Comparison of ENCODE assay signal across 8 cellular contexts in the genomic region with DNA sequence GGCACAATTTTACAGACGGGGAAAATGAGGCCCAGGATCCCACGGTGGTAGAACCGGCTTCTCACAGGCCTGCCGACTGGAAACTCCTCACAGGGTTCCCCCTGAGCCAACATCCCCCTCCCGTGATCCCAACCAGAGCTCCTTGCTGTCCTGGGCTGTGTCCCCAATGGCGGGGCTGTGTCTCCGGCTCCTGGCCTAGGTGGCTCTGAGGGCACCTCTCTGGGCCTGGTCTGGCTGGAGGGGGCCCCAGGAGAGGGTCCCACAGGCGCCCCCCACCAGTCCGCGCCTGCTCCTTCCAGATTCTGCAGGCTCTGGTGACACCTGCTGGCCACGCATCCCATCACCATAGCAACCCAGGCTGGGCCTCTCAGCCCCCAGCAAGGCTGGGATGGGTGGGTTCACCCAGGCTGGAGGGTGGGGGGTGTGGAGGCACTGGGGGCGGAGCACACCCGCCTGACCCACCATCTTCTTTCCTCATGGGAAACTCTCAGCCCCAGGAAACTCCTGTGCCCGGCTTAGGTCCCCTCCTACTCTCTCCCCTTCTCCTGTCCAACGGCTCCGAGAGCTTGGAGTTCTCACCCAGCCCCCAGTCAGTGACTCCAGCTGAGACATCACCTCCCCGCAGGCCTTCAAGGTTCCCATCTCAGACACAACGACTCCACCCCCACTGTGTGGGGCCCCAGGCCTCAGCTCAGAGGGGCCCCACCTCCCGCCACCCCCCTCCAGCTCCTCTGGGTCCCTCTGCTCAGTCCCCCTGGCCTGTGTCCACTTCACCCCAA. TPM values are rescaled to one million over a fixed set of nuclear protein-coding genes. Genes with fewer than 3 reads are reported as not detected.
DNase-seq lines count a peak whose midpoint lies in the region; ATAC-seq and TF ChIP-seq lines count a peak whose summit lies in the region.

No MANE protein-coding gene starts in this region.

- H3K4me1 Mint-ChIP-seq in activated CD8-positive, alpha-beta T cell treated with anti-CD3 and anti-CD28 coated beads for 36 hours (ENCODE audit: low read depth), result peaks cover 6% of the 10 kb centered on the region
- H3K4me1 Mint-ChIP-seq in naive B cell, result peaks cover 3 to 8% (median 6%) of the 10 kb centered on the region in 3 donors

- no peaks in the 10 kb centered on the region for H3K27me3 Mint-ChIP-seq in activated CD8-positive, alpha-beta T cell treated with anti-CD3 and anti-CD28 coated beads for 36 hours
- H3K27me3 Mint-ChIP-seq in naive B cell, result peaks cover 8 to 11% (median 11%) of the 10 kb centered on the region in 3 donors

- H4K20me1 ChIP-seq in Karpas-422 (ENCODE audit: insufficient read depth, low read depth, low read length), result no peaks in the 10 kb centered on the region

- POLR2A ChIA-PET in activated CD8-positive, alpha-beta T cell treated with anti-CD3 and anti-CD28 coated beads for 36 hours (lab: Charles Lee), result no interaction called here

- ATAC-seq in activated CD8-positive, alpha-beta T cell treated with anti-CD3 and anti-CD28 coated beads for 36 hours, result peak; percentile 83
- ATAC-seq in naive B cell (ENCODE audit: low read depth in 2 of 2) (peak; percentile 66 to 72), HG03139 (IDR thresholded peaks at IDR 0.05; ENCODE audit: unreplicated experiment) (no peak), GM21737 (IDR thresholded peaks at IDR 0.05; ENCODE audit: unreplicated experiment) (no peak), HG03097 (IDR thresholded peaks at IDR 0.05; ENCODE audit: low FRiP score, unreplicated experiment) (no peak)

- no peaks in the 10 kb centered on the region for H3K79me2 ChIP-seq in Karpas-422 (ENCODE audit: low read length)

- no peak overlapping the region for H3K27ac ChIP-seq in Karpas-422 (ENCODE audit: low read length)

- TF ChIP-seq CTCF in activated CD8-positive, alpha-beta T cell treated with anti-CD3 and anti-CD28 coated beads for 36 hours (IDR thresholded peaks at IDR 0.05), result peak; percentile 67
- peak; percentile 58 for TF ChIP-seq CTCF in epithelial cell of esophagus (IDR thresholded peaks at IDR 0.05; ENCODE audit: insufficient read depth, low read depth, low read length, missing control alignments)

- H3K4me2 ChIP-seq in Karpas-422 (ENCODE audit: low read depth, low read length, poor library complexity, severe bottlenecking), result no peak overlapping the region

- H3K36me3 Mint-ChIP-seq in activated CD8-positive, alpha-beta T cell treated with anti-CD3 and anti-CD28 coated beads for 36 hours (ENCODE audit: low read depth), result no peaks in the 10 kb centered on the region
- H3K36me3 Mint-ChIP-seq in naive B cell, result no peaks in the 10 kb centered on the region

- no peaks in the 10 kb centered on the region for H3K9me3 ChIP-seq in Karpas-422 (ENCODE audit: low read length)

- H3K27me3 ChIP-seq in Karpas-422 (ENCODE audit: low read length), result no peaks in the 10 kb centered on the region

- CTCF ChIA-PET in activated CD8-positive, alpha-beta T cell treated with anti-CD3 and anti-CD28 coated beads for 36 hours (lab: Charles Lee), result interaction anchor here (0.7 to 2.9 kb wide), 8 partner anchors 19 to 210 kb away, joined by 3 to 21 read pairs (median 4); no protein-coding TSS in a partner anchor

- peak; percentile 89 for DNase-seq in DMS 273 (lab: John Stamatoyannopoulos, UW; ENCODE audit: unreplicated experiment)
- peak; percentile 74 for DNase-seq in Karpas-422
- DNase-seq in activated CD8-positive, alpha-beta T cell treated with anti-CD3 and anti-CD28 coated beads for 36 hours, result peak; percentile 63
- peak; percentile 50 for DNase-seq in epithelial cell of esophagus (ENCODE audit: low read depth)
- no peak for DNase-seq in naive B cell

- no peaks in the 10 kb centered on the region for H3K4me1 ChIP-seq in Karpas-422 (ENCODE audit: low read length)

- H3K9ac ChIP-seq in Karpas-422 (ENCODE audit: low read length), result no peak overlapping the region

- intact Hi-C loops in activated CD8-positive, alpha-beta T cell treated with anti-CD3 and anti-CD28 coated beads for 36 hours (cut with micrococcal nuclease), result no loop called here

- H3K27ac Mint-ChIP-seq in activated CD8-positive, alpha-beta T cell treated with anti-CD3 and anti-CD28 coated beads for 36 hours, result no peak overlapping the region
- peak overlapping the region in 1 of 6 donors; percentile 74 for H3K27ac Mint-ChIP-seq in naive B cell

- no peak overlapping the region for H3K4me3 ChIP-seq in Karpas-422 (ENCODE audit: low read length)
- H3K4me3 ChIP-seq in epithelial cell of esophagus (ENCODE audit: low read length), result no peak overlapping the region

- no peaks in the 10 kb centered on the region for H3K36me3 ChIP-seq in Karpas-422 (ENCODE audit: insufficient read depth, low read length)

- H3K9me2 ChIP-seq in Karpas-422 (replicated peaks; ENCODE audit: insufficient read depth, low read length), result no peaks in the 10 kb centered on the region

- no peak overlapping the region for H3K4me3 Mint-ChIP-seq in activated CD8-positive, alpha-beta T cell treated with anti-CD3 and anti-CD28 coated beads for 36 hours
- H3K4me3 Mint-ChIP-seq in naive B cell, result no peak overlapping the region

- no peaks in the 10 kb centered on the region for H3K9me3 Mint-ChIP-seq in activated CD8-positive, alpha-beta T cell treated with anti-CD3 and anti-CD28 coated beads for 36 hours
- H3K9me3 Mint-ChIP-seq in naive B cell, result no peaks in the 10 kb centered on the region

- H2AFZ ChIP-seq in Karpas-422 (ENCODE audit: low read length), result no peak overlapping the region

RNA-seq across cellular contexts. Expression of a gene that starts 27.1 kb away (rescaled TPM):
- 10.2 and 21.4 TPM in 2 replicates for total RNA-seq in Karpas-422 (2014; rRNA removed; shearing (Covaris generic); ENCODE audit: low replicate concordance)
- total RNA-seq in activated CD8-positive, alpha-beta T cell treated with anti-CD3 and anti-CD28 coated beads for 36 hours, result 10 to 100 TPM; 43.8 to 44.2 TPM
- polyA plus RNA-seq in naive B cell (ENCODE audit: low read depth in 6 of 6), result 1 to 10 TPM in 4 of 6 donors, under 1 TPM in 1, not detected in 1; 0.29 to 2.9 (median 2.0) TPM

Comparison
In these comparisons a context has a peak if more than half of its experiments do, and no peak if none do; other contexts are left out.
1. ATAC-seq: peak in activated CD8-positive, alpha-beta T cell treated with anti-CD3 and anti-CD28 coated beads for 36 hours (single experiment) and naive B cell (2 of 2); none in HG03139 (single experiment), GM21737 (single experiment) and HG03097 (single experiment).